8 cellular contexts compared by ENCODE assay signal in the genomic region with DNA sequence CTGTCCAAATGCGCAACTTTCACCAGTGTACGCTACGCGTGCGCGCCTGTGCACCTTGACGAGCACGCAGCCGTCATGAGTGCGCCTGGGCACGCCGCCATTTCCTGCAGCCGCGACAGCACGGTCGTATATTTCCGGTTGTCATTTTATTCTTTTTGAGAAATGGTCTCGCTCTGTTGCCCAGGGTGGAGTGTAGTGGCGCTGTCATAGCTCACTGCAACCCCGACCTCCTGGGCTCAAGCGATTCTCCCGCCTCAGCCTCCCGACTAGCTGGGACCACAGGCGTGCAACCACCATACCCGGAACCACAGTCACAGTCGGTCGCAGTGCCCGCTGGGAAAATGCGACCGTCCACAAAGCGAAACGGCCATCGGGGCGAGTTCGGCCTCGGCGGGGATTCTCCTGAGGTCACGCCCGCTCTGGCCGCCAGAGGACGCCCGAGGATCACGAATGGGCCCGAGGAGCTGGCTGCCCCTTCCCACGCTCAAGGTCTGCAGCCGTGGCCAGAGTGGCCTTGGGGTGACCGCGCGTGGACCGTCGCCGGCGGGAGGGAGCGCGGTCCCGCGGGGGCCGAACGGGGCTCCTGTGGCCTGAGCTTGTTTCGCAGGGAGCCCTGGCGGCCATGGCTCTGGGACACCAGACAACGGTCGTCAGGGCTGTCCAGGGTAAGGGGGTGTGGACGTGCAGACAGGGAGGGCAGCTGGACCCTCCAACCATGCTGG. TPM values are rescaled to one million over a fixed set of nuclear protein-coding genes. Genes with fewer than 3 reads are reported as not detected.
A peak's percentile ranks its signal among the peaks of the same experiment; 100 is the strongest.
DNase-seq lines count a peak whose midpoint lies in the region; ATAC-seq lines count a peak whose summit lies in the region.

No MANE protein-coding gene starts in this region.

- H3K4me1 ChIP-seq in iPS-20b (ENCODE audit: insufficient read depth, low read length) (no peaks in the 10 kb centered on the region), skeletal muscle satellite cell (ENCODE audit: control insufficient read depth, insufficient read depth, low read length) (no peaks in the 10 kb centered on the region)

- H3K27me3 ChIP-seq in MG63 = no peaks in the 10 kb centered on the region
- H3K27me3 ChIP-seq in iPS-20b (ENCODE audit: insufficient read depth, low read length) = peaks cover 4% of the 10 kb centered on the region; the same call in 1 of the 2 replicates
- H3K27me3 ChIP-seq in skeletal muscle satellite cell (ENCODE audit: control insufficient read depth, insufficient read depth, low read length) = peaks cover 10% of the 10 kb centered on the region

- no peak overlapping the region for H3K27ac ChIP-seq in iPS-20b (ENCODE audit: low read length)

- peak overlapping the region; percentile 18; the same call in 1 of the 2 replicates for H3K4me3 ChIP-seq in MG63
- H3K4me3 ChIP-seq in iPS-20b (ENCODE audit: low read length) = peak overlapping the region; percentile 47; the same call in 1 of the 2 replicates
- peak overlapping the region; percentile 61 for H3K4me3 ChIP-seq in skeletal muscle satellite cell (ENCODE audit: low read length)

- H3K9ac ChIP-seq in iPS-20b (ENCODE audit: low read depth, low read length) (no peak overlapping the region), skeletal muscle satellite cell (ENCODE audit: low read depth, low read length) (no peak overlapping the region)

- H3K4me2 ChIP-seq in skeletal muscle satellite cell (ENCODE audit: low read length) = peak overlapping the region; percentile 81

- DNase-seq in DMS79 treated with DMSO at 0.1 percent for 48 hours (lab: John Stamatoyannopoulos, UW) (peak; percentile 34), MG63 (peak; percentile 53), T-helper 9 cell (peak; percentile 52), astrocyte of the hippocampus (ENCODE audit: low read depth, low spot score) (peak; percentile 70), NCI-H1694 (lab: John Stamatoyannopoulos, UW) (no peak)

- H3K9me3 ChIP-seq in MG63 (no peaks in the 10 kb centered on the region), iPS-20b (ENCODE audit: insufficient read depth, low read depth, low read length) (no peaks in the 10 kb centered on the region), skeletal muscle satellite cell (replicated peaks; ENCODE audit: low read length) (no peaks in the 10 kb centered on the region)

- ATAC-seq in GM21786 (IDR thresholded peaks at IDR 0.05; ENCODE audit: unreplicated experiment) = peak; percentile 83

- H3K36me3 ChIP-seq in MG63 = no peaks in the 10 kb centered on the region
- H3K36me3 ChIP-seq in iPS-20b (ENCODE audit: insufficient read depth, low read depth, low read length) = no peaks in the 10 kb centered on the region
- H3K36me3 ChIP-seq in skeletal muscle satellite cell (ENCODE audit: insufficient read depth, low read length) = no peaks in the 10 kb centered on the region

RNA-seq across cellular contexts. Expression of a gene that starts 23.7 kb away (rescaled TPM):
- 0.40 TPM in 1 of 2 replicates, not detected in the other for total RNA-seq in MG63 (2014; rRNA removed; shearing (Covaris generic); ENCODE audit: low replicate concordance)
- under 0.01 TPM in 1 of 2 replicates, not detected in the other for total RNA-seq in skeletal muscle satellite cell (2012; rRNA removed)

RNA-seq across cellular contexts. Expression of a gene that starts 38.6 kb away (rescaled TPM):
- not detected in 2 replicates for total RNA-seq in MG63 (2014; rRNA removed; shearing (Covaris generic); ENCODE audit: low replicate concordance)
- not detected in 2 replicates for total RNA-seq in skeletal muscle satellite cell (2012; rRNA removed)

RNA-seq across cellular contexts. Expression of a gene that starts 39.7 kb away (rescaled TPM):
- total RNA-seq in MG63 (2014; rRNA removed; shearing (Covaris generic); ENCODE audit: low replicate concordance) = 0.39 and 1.0 TPM in 2 replicates
- 1.0 and 1.1 TPM in 2 replicates for total RNA-seq in skeletal muscle satellite cell (2012; rRNA removed)
